ENCODE assay signal across 24 cellular contexts in genomic region chr18:78666666-78667335, GRCh38.
"Had no signal": no experiment of that assay in that cellular context is flagged by ENCODE, and none has a peak within 500 bp of the region (broad histone marks: within the 10 kb centered on the region; RNA-seq: fewer than 3 reads in every experiment).

No MANE protein-coding gene starts in this region.

- H3K27me3 ChIP-seq: esophagus squamous epithelium, neutrophil, sigmoid colon, transverse colon had no signal

- H3K27ac ChIP-seq: esophagus squamous epithelium, heart right ventricle, neutrophil, psoas muscle, sigmoid colon, suprapubic skin, transverse colon had no signal

- H3K36me3 ChIP-seq: esophagus squamous epithelium, heart right ventricle, neutrophil, sigmoid colon, suprapubic skin, transverse colon had no signal

- H3K9me3 ChIP-seq: esophagus squamous epithelium, heart right ventricle, mucosa of descending colon, neutrophil, psoas muscle, sigmoid colon, suprapubic skin, transverse colon had no signal

- H3K4me3 ChIP-seq: esophagus squamous epithelium, heart right ventricle, mucosa of descending colon, psoas muscle, sigmoid colon, suprapubic skin, transverse colon had no signal

- H3K4me1 ChIP-seq: esophagus squamous epithelium, heart right ventricle, psoas muscle, sigmoid colon, suprapubic skin, transverse colon had no signal

- ATAC-seq: effector memory CD8-positive, alpha-beta T cell; heart right ventricle; mucosa of descending colon; psoas muscle; right cardiac atrium; stimulated activated naive CD8-positive, alpha-beta T cell treated with anti-CD3 and anti-CD28 coated beads, Interleukin-15, amount 100 ng/mL, for 72 hours had no signal

- DNase-seq: cortex of kidney; effector memory CD8-positive, alpha-beta T cell; erythroblast; esophagus squamous epithelium; foreskin melanocyte; glutamatergic neuron; heart right ventricle; hippocampal formation; immature natural killer cell; islet precursor cell; mesenchymal stem cell; mucosa of descending colon; naive B cell; nephron progenitor cell; right cardiac atrium; sigmoid colon; stimulated activated CD4-positive, alpha-beta T cell treated with anti-CD3 and anti-CD28 coated beads, Interleukin-4, amount 100 ng/mL, for 4 hours; stimulated activated naive CD4-positive, alpha-beta T cell; stimulated activated naive CD8-positive, alpha-beta T cell treated with anti-CD3 and anti-CD28 coated beads, Interleukin-15, amount 100 ng/mL, for 72 hours; transverse colon had no signal

- FAIRE-seq: endometrium had no signal
